In the genomic region with DNA sequence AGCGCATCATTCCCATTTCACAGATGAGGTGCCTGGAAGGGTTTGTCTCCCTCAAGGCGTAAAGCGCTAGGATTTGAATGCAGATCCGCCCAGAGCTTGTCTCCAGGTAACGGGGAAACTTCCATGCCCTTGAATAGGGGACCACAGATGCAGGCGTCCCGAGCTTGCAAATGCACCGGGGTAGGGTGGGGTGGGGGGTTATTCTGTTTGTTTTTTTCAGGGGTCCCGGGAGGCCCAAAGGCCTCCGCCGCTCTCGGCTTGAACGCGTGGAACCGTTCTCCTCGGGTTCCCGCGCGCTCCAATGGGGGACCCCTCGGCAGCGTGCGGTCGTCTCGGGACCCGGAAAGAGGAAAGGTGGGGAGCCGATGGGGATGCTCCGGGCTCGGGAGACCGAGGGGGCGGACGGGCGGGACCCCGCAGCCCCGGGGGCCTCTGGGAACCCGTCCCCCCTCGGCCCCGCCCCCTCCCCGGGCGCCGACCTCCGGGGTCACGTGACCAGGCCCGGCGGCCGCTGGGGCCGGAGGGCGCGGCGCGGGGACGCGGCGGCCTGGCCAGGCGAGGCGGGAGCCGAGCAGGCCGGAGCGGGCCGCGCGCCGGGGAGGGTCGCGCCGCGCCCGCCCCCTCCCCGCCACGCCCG, we compare ENCODE assay signal across 8 cellular contexts.
DNase-seq lines count a peak whose midpoint lies in the region; ATAC-seq lines count a peak whose summit lies in the region.

Gene PKN1, plus strand, starts transcription at position 490 of the 637 bp plus-strand sequence. CDS start 216 bp downstream, outside the sequence.

- H3K9me3 Mint-ChIP-seq in memory B cell = no peaks in the 10 kb centered on the region

- H3K4me1 Mint-ChIP-seq in memory B cell = peaks cover 19% of the 10 kb centered on the region

- peak within 1 kb of the TSS; percentile 86 for H3K4me3 Mint-ChIP-seq in memory B cell

- H3K27me3 Mint-ChIP-seq in memory B cell = no peaks in the 10 kb centered on the region

- peak; percentile 65 for ATAC-seq in GM19035 (IDR thresholded peaks at IDR 0.05; ENCODE audit: unreplicated experiment)
- ATAC-seq in memory B cell (ENCODE audit: low read depth) = peak; percentile 41
- peak; percentile 22 for ATAC-seq in stimulated activated naive CD8-positive, alpha-beta T cell treated with anti-CD3 and anti-CD28 coated beads, Interleukin-15, Interleukin-2, amounts not matched to agents 100 U/mL and 50 U/mL, for 24 hours

- H3K36me3 Mint-ChIP-seq in memory B cell = no peaks in the 10 kb centered on the region

- DNase-seq in AG20443 (ENCODE audit: low spot score) = peak; percentile 92
- peak; percentile 49 for DNase-seq in NCI-H1092 (lab: John Stamatoyannopoulos, UW)
- DNase-seq in activated CD4-positive, alpha-beta T cell treated with anti-CD3 and anti-CD28 coated beads for 48 hours = peak; percentile 65
- peak; percentile 31 for DNase-seq in effector CD8-positive, alpha-beta T cell (lab: John Stamatoyannopoulos, UW)
- peak; percentile 41 to 62 for DNase-seq in memory B cell (ENCODE audit: low spot score in 2 of 2)
- DNase-seq in stimulated activated naive CD8-positive, alpha-beta T cell treated with anti-CD3 and anti-CD28 coated beads, Interleukin-15, Interleukin-2, amounts not matched to agents 100 U/mL and 50 U/mL, for 24 hours = peak; percentile 81
- DNase-seq in central memory CD4-positive, alpha-beta T cell = no peak

- H3K27ac Mint-ChIP-seq in memory B cell = peak within 1 kb of the TSS; percentile 81
